In genomic region chr22:48154169-48154942, GRCh38 we compare ENCODE assay signal across 26 cellular contexts.
"Had no signal": no experiment of that assay in that cellular context is flagged by ENCODE, and none has a peak within 500 bp of the region (broad histone marks: within the 10 kb centered on the region; RNA-seq: fewer than 3 reads in every experiment).

No MANE protein-coding gene starts in this region.

- DNase-seq: naive thymus-derived CD4-positive, alpha-beta T cell; natural killer cell; nucleus accumbens; pancreas; retina; right cardiac atrium; right lobe of liver; sigmoid colon; small intestine; stimulated activated CD4-positive, alpha-beta T cell treated with anti-CD3 and anti-CD28 coated beads, Interleukin-15, amount 100 ng/mL, for 24 hours; stimulated activated CD4-positive, alpha-beta T cell treated with anti-CD3 and anti-CD28 coated beads, Interleukin-2, amount 100 ng/mL, for 24 hours; stimulated activated CD4-positive, alpha-beta T cell treated with anti-CD3 and anti-CD28 coated beads, Interleukin-2, amount 100 ng/mL, for 48 hours; stimulated activated CD4-positive, alpha-beta T cell treated with anti-CD3 and anti-CD28 coated beads, Interleukin-4, amount 100 ng/mL, for 24 hours; stimulated activated naive B cell treated with anti-CD40 and anti-IgM and Interleukin-4, amounts not matched to agents 10 μg/mL and 1 μg/mL and 100 μg/mL, for 72 hours; stimulated activated naive CD4-positive, alpha-beta T cell treated with Interleukin-2 at 50 U/mL for 16 hours; testis; upper lobe of right lung; uterus had no signal

- H3K4me3 ChIP-seq: neural progenitor cell, pancreas, prostate gland, right lobe of liver, sigmoid colon, stomach, suprapubic skin, testis, tibial artery, transverse colon, upper lobe of right lung, uterus had no signal

- ATAC-seq: naive thymus-derived CD4-positive, alpha-beta T cell; natural killer cell; pancreas; right cardiac atrium; stimulated activated effector memory CD8-positive, alpha-beta T cell treated with anti-CD3 and anti-CD28 coated beads, Interleukin-12 subunit alpha, Interleukin-12 subunit beta, amount 100 ng/mL, for 72 hours; stimulated activated naive B cell treated with anti-CD40 and anti-IgM and Interleukin-4, amounts not matched to agents 10 μg/mL and 1 μg/mL and 100 μg/mL, for 72 hours; upper lobe of right lung had no signal

- H3K9me3 ChIP-seq: neutrophil, pancreas, prostate gland, right lobe of liver, sigmoid colon, suprapubic skin, testis, transverse colon, upper lobe of right lung, uterus had no signal

- H3K27ac ChIP-seq: neural progenitor cell, neutrophil, pancreas, prostate gland, right lobe of liver, sigmoid colon, stomach, suprapubic skin, testis, tibial artery, transverse colon, upper lobe of right lung, uterus had no signal

- H3K4me1 ChIP-seq: neural progenitor cell, pancreas, prostate gland, right lobe of liver, sigmoid colon, stomach, tibial artery, upper lobe of right lung, uterus had no signal

- H3K36me3 ChIP-seq: neural progenitor cell, neutrophil, pancreas, prostate gland, right lobe of liver, sigmoid colon, stomach, suprapubic skin, tibial artery, transverse colon, upper lobe of right lung, uterus had no signal

- H3K27me3 ChIP-seq: neural progenitor cell, neutrophil, pancreas, right lobe of liver, sigmoid colon, testis, tibial artery, upper lobe of right lung, uterus had no signal
